In the genomic region with DNA sequence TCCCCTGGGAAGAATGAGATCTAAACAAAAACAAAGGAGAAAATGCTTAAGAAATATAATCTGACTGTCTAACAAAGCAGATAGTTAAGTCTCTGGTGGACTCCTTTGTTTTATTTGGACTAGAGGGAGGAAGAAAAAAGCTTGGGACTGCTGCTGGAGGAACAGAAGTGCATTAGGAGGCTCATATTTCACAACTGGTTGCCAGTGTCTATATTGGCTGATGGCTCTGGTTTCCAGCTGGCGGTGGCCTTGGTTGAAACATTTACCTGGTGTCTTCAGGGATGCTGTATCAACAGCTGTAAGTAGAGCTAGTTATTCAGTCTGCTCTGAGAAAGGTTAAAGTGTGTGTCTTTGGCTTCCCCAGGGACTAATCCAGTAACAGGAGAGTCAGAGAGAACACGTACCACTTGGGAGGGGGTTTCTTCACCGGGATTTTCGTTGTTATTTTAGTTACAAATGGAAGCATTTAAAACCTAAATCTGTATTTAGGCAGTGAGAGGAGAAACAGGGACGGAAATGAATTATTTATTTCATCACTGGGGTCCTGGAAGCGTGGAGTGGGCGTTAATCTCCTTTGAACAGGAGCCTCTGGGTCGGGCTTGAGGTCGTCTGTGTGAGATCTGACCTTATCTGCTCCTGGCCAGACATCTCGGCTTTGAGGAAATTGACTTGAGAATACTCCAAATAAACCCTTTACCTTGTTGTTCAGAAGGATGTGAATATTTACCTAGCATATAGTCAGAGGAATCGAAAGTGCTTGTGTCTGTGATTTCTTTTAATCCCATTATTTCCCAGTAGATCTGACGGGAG, we compare ENCODE assay signal across 18 cellular contexts.
DNase-seq lines count a peak whose midpoint lies in the region; ATAC-seq and TF ChIP-seq lines count a peak whose summit lies in the region.
"Had no signal": no experiment of that assay in that cellular context is flagged by ENCODE, and none has a peak within 500 bp of the region (broad histone marks: within the 10 kb centered on the region; RNA-seq: fewer than 3 reads in every experiment).

No MANE protein-coding gene starts in this region.

- H3K4me3 ChIP-seq in uterus = no peak overlapping the region
- H3K4me3 ChIP-seq: adrenal gland, gastrocnemius medialis, tibial artery had no signal

- H3K27ac ChIP-seq in VCaP (peak overlapping the region; percentile 18), uterus (no peak overlapping the region)
- H3K27ac ChIP-seq: adrenal gland, gastrocnemius medialis, KMS-11, neutrophil, tibial artery had no signal

- H3K36me3 Mint-ChIP-seq in stimulated activated memory B cell treated with anti-CD40 and anti-IgM and Interleukin-4, amounts not matched to agents 10 μg/mL and 1 μg/mL and 100 μg/mL, for 72 hours = no peaks in the 10 kb centered on the region
- no peaks in the 10 kb centered on the region for H3K36me3 Mint-ChIP-seq in progenitor cell of endocrine pancreas (ENCODE audit: insufficient read depth)

- peaks cover 30% of the 10 kb centered on the region for H3K27me3 Mint-ChIP-seq in stimulated activated memory B cell treated with anti-CD40 and anti-IgM and Interleukin-4, amounts not matched to agents 10 μg/mL and 1 μg/mL and 100 μg/mL, for 72 hours
- peaks cover 25% of the 10 kb centered on the region for H3K27me3 Mint-ChIP-seq in progenitor cell of endocrine pancreas

- DNase-seq in COR-L47 (lab: John Stamatoyannopoulos, UW) = peak; percentile 79
- peak; percentile 83 for DNase-seq in NCI-H1436 (lab: John Stamatoyannopoulos, UW)
- peak; percentile 75 for DNase-seq in NCI-H2196 treated with DMSO at 0.1 percent for 48 hours (lab: John Stamatoyannopoulos, UW; ENCODE audit: unreplicated experiment)
- no peak for DNase-seq in uterus
- DNase-seq in AG08396 (ENCODE audit: low spot score) = no peak
- no peak for DNase-seq in progenitor cell of endocrine pancreas (ENCODE audit: low spot score, unreplicated experiment)
- DNase-seq: activated CD4-positive, alpha-beta T cell treated with anti-CD3 and anti-CD28 coated beads, Interleukin-2, amount 50 U/mL, for 48 hours; adrenal gland; CD8-positive, alpha-beta memory T cell; central memory CD4-positive, alpha-beta T cell; gastrocnemius medialis; NK-92 treated with Interleukin-12 subunit alpha and Interleukin-12 subunit beta, amount 100 ng/mL, for 24 hours; stimulated activated CD4-positive, alpha-beta T cell treated with anti-CD3 and anti-CD28 coated beads, Interleukin-4, amount 100 ng/mL, for 4 hours; tibial artery had no signal

- TF ChIP-seq CTCF in VCaP (conservative IDR thresholded peaks at IDR 0.05) = no peak
- no peak for TF ChIP-seq CTCF in uterus (IDR thresholded peaks at IDR 0.05)
- TF ChIP-seq CTCF in progenitor cell of endocrine pancreas (IDR thresholded peaks at IDR 0.05; ENCODE audit: unreplicated experiment) = no peak

- H3K9me3 Mint-ChIP-seq in stimulated activated memory B cell treated with anti-CD40 and anti-IgM and Interleukin-4, amounts not matched to agents 10 μg/mL and 1 μg/mL and 100 μg/mL, for 72 hours = peaks cover 3% of the 10 kb centered on the region
- H3K9me3 Mint-ChIP-seq in progenitor cell of endocrine pancreas (ENCODE audit: low read depth) = no peaks in the 10 kb centered on the region

- no peaks in the 10 kb centered on the region for H3K27me3 ChIP-seq in uterus
- H3K27me3 ChIP-seq: gastrocnemius medialis had no signal

- no peaks in the 10 kb centered on the region for H3K36me3 ChIP-seq in uterus
- H3K36me3 ChIP-seq: adrenal gland, gastrocnemius medialis, neutrophil, tibial artery had no signal

- no peak for ATAC-seq in stimulated activated memory B cell treated with anti-CD40 and anti-IgM and Interleukin-4, amounts not matched to agents 10 μg/mL and 1 μg/mL and 100 μg/mL, for 72 hours
- ATAC-seq: gastrocnemius medialis had no signal

- no peaks in the 10 kb centered on the region for H3K4me1 Mint-ChIP-seq in stimulated activated memory B cell treated with anti-CD40 and anti-IgM and Interleukin-4, amounts not matched to agents 10 μg/mL and 1 μg/mL and 100 μg/mL, for 72 hours
- peaks cover 19% of the 10 kb centered on the region for H3K4me1 Mint-ChIP-seq in progenitor cell of endocrine pancreas (ENCODE audit: low read depth)
- H3K4me1 Mint-ChIP-seq: CD8-positive, alpha-beta memory T cell had no signal

- TF ChIP-seq POLR2A in uterus (IDR thresholded peaks at IDR 0.05) = no peak

- H3K4me1 ChIP-seq in uterus = no peaks in the 10 kb centered on the region
- H3K4me1 ChIP-seq: adrenal gland, gastrocnemius medialis, tibial artery had no signal

- H3K4me3 Mint-ChIP-seq in stimulated activated memory B cell treated with anti-CD40 and anti-IgM and Interleukin-4, amounts not matched to agents 10 μg/mL and 1 μg/mL and 100 μg/mL, for 72 hours = no peak overlapping the region
- no peak overlapping the region for H3K4me3 Mint-ChIP-seq in progenitor cell of endocrine pancreas (ENCODE audit: low read depth)
- H3K4me3 Mint-ChIP-seq: CD8-positive, alpha-beta memory T cell had no signal

- no peak overlapping the region for H3K27ac Mint-ChIP-seq in stimulated activated memory B cell treated with anti-CD40 and anti-IgM and Interleukin-4, amounts not matched to agents 10 μg/mL and 1 μg/mL and 100 μg/mL, for 72 hours
- no peak overlapping the region for H3K27ac Mint-ChIP-seq in progenitor cell of endocrine pancreas
- H3K27ac Mint-ChIP-seq: CD8-positive, alpha-beta memory T cell had no signal

- no peaks in the 10 kb centered on the region for H3K9me3 ChIP-seq in uterus
- H3K9me3 ChIP-seq: adrenal gland, gastrocnemius medialis, neutrophil, tibial artery had no signal

- intact Hi-C loops in uterus (cut with DNase I; ENCODE audit: low total_unique reads) = no loop called here

Comparison
In these comparisons a context has a peak if more than half of its experiments do, and no peak if none do; other contexts are left out.
1. DNase-seq: peak in COR-L47 (single experiment), NCI-H1436 (single experiment) and NCI-H2196 treated with DMSO at 0.1 percent for 48 hours (single experiment); none in uterus (0 of 2), AG08396 (single experiment) and progenitor cell of endocrine pancreas (single experiment).